Comparison of ENCODE assay signal across 1 cellular context in genomic region chr13:31214379-31214778, GRCh38.
TF ChIP-seq lines count a peak whose summit lies in the region.

No MANE protein-coding gene starts in this region.

TF ChIP-seq in IMR-90, 13 proteins besides CTCF, POLR2A, EP300 and RAD21:
- TF ChIP-seq RFX5 (IDR thresholded peaks at IDR 0.05; ENCODE audit: low read depth, low read length) (no peak), FOS (IDR thresholded peaks at IDR 0.05; ENCODE audit: low read depth, low read length) (no peak), USF2 (IDR thresholded peaks at IDR 0.05; ENCODE audit: low read depth, low read length) (no peak), MAFK (IDR thresholded peaks at IDR 0.05; ENCODE audit: low read depth, low read length) (no peak), CHD1 (IDR thresholded peaks at IDR 0.05; ENCODE audit: low read depth, low read length) (no peak), RCOR1 (IDR thresholded peaks at IDR 0.05; ENCODE audit: insufficient replicate concordance, low read length) (no peak), CEBPB (IDR thresholded peaks at IDR 0.05; ENCODE audit: low read depth, low read length) (no peak), ELK1 (IDR thresholded peaks at IDR 0.05; ENCODE audit: borderline replicate concordance, low read depth, low read length) (no peak), SMC3 (IDR thresholded peaks at IDR 0.05; ENCODE audit: low read depth, low read length) (no peak), NFE2L2 (IDR thresholded peaks at IDR 0.05; ENCODE audit: low read depth, low read length) (no peak), MXI1 (IDR thresholded peaks at IDR 0.05; ENCODE audit: borderline replicate concordance, low read depth, low read length) (no peak)
TF ChIP-seq in IMR-90: peak in this region for 0.
